In the genomic region with DNA sequence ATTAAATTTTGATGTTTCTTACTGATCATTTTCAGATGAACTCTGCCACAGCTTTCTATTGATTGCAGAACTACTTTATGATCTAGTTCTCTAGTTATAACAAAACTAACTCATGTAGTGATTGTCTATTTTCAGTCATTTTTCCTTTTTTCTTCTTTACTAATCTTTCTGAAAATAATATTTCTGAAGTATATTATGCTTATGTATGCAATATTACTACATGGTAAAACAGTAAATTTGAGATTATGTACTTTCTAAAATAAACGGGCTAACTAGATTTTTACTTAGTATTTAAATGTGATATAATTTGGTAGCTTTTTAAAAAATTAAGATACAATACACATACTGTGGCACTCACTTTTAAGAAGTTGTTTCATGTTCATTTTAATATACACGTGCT, we compare ENCODE assay signal across 30 cellular contexts. TPM values are rescaled to one million over a fixed set of nuclear protein-coding genes. Genes with fewer than 3 reads are reported as not detected.
DNase-seq lines count a peak whose midpoint lies in the region; ATAC-seq, FAIRE-seq and TF ChIP-seq lines count a peak whose summit lies in the region.
"Had no signal": no experiment of that assay in that cellular context is flagged by ENCODE, and none has a peak within 500 bp of the region (broad histone marks: within the 10 kb centered on the region; RNA-seq: fewer than 3 reads in every experiment).

No MANE protein-coding gene starts in this region.

- H3K4me2 ChIP-seq in IMR-90 (ENCODE audit: low read depth, low read length) = no peak overlapping the region
- H3K4me2 ChIP-seq: PC-9 had no signal

- H3K9me3 ChIP-seq in IMR-90 (ENCODE audit: control insufficient read depth, insufficient read depth, low read length) (no peaks in the 10 kb centered on the region), small intestine (ENCODE audit: control insufficient read depth, low read depth) (no peaks in the 10 kb centered on the region)
- H3K9me3 ChIP-seq: BE2C had no signal

- in situ Hi-C loops in IMR-90 (cut with MboI; ENCODE audit: low sequenced_read_pairs) = no loop called here

- H2BK5ac ChIP-seq in IMR-90 (ENCODE audit: low read depth, low read length, poor library complexity, severe bottlenecking) = no peak overlapping the region

- H4K20me1 ChIP-seq in IMR-90 (ENCODE audit: insufficient read depth, low read length) = no peaks in the 10 kb centered on the region; the same call in 1 of the 2 replicates

- H3K27ac ChIP-seq in IMR-90 (ENCODE audit: insufficient read depth, low read length) (no peak overlapping the region), small intestine (ENCODE audit: low read depth in 1 of 2, low read length in 1 of 2) (no peak overlapping the region)
- H3K27ac ChIP-seq: 22Rv1, HL-60, PC-9, SJCRH30 had no signal

- TF ChIP-seq CTCF in IMR-90 (conservative IDR thresholded peaks at IDR 0.05; ENCODE audit: low read depth, low read length) (no peak), glutamatergic neuron (IDR thresholded peaks at IDR 0.05; ENCODE audit: partially characterized antibody, unreplicated experiment) (no peak)

- no peak overlapping the region for H2AK9ac ChIP-seq in IMR-90 (replicated peaks; ENCODE audit: low read depth, low read length, poor library complexity)

- H3K36me3 ChIP-seq in IMR-90 (ENCODE audit: control insufficient read depth, insufficient read depth, low read length) (peaks cover 10% of the 10 kb centered on the region), small intestine (ENCODE audit: control insufficient read depth in 2 of 2, insufficient read depth in 2 of 2, low read length in 2 of 2) (peaks cover 2 to 6% of the 10 kb centered on the region in 2 donors)

- H3K18ac ChIP-seq in IMR-90 (ENCODE audit: low read depth, low read length) = no peak overlapping the region

- no peak for TF ChIP-seq RAD21 in IMR-90 (IDR thresholded peaks at IDR 0.05; ENCODE audit: low read length)

- FAIRE-seq in small intestine (lab: Jason Lieb, UNC) = peak; percentile 30
- FAIRE-seq: GM12891, H54 had no signal

- no peak overlapping the region for H3K14ac ChIP-seq in IMR-90 (replicated peaks; ENCODE audit: low read depth, low read length)

- peaks cover 10 to 15% of the 10 kb centered on the region in 2 donors for H3K36me3 Mint-ChIP-seq in activated T-cell treated with anti-CD3 and anti-CD28 coated beads, Interleukin-2, amount 50 U/mL, for 72 hours (ENCODE audit: insufficient read depth in 2 of 2)
- peaks cover 81% of the 10 kb centered on the region for H3K36me3 Mint-ChIP-seq in activated T-cell treated with anti-CD3 and anti-CD28 coated beads, Interleukin-2, amount 50 U/mL, for 24 hours (ENCODE audit: low read depth)
- peaks cover 4% of the 10 kb centered on the region for H3K36me3 Mint-ChIP-seq in glutamatergic neuron (ENCODE audit: unreplicated experiment)

- no peak overlapping the region for H2BK15ac ChIP-seq in IMR-90 (ENCODE audit: low read depth, low read length)

- H3K79me1 ChIP-seq in IMR-90 (ENCODE audit: low read depth in 1 of 2, low read length in 2 of 2) = peaks cover 6 to 20% of the 10 kb centered on the region in 2 experiments

- H4K8ac ChIP-seq in IMR-90 (ENCODE audit: low read depth in 2 of 2, low read length in 2 of 2) = no peak overlapping the region

- H3K4me1 Mint-ChIP-seq in activated T-cell treated with anti-CD3 and anti-CD28 coated beads, Interleukin-2, amount 50 U/mL, for 72 hours (ENCODE audit: low read depth) = peaks cover 20% of the 10 kb centered on the region
- H3K4me1 Mint-ChIP-seq in activated T-cell treated with anti-CD3 and anti-CD28 coated beads, Interleukin-2, amount 50 U/mL, for 24 hours (ENCODE audit: low read depth) = peaks cover 35% of the 10 kb centered on the region
- H3K4me1 Mint-ChIP-seq in glutamatergic neuron (ENCODE audit: low read depth, unreplicated experiment) = peaks cover 3% of the 10 kb centered on the region

- dilution Hi-C loops in IMR-90 (cut with HindIII; ENCODE audit: low sequenced_read_pairs, unreplicated experiment) = no loop called here

- ATAC-seq in activated T-cell treated with anti-CD3 and anti-CD28 coated beads, Interleukin-2, amount 50 U/mL, for 72 hours (replicated peaks in 1 of 2) = no peak
- ATAC-seq in IMR-90 (ENCODE audit: low read depth) = no peak
- ATAC-seq: Right ventricle myocardium inferior, SK-N-SH treated with all-trans-retinoic acid at 6 μM for 48 hours had no signal

- intact Hi-C loops in IMR-90 (cut with micrococcal nuclease) = no loop called here

- no peak overlapping the region for H2AFZ ChIP-seq in IMR-90 (replicated peaks; ENCODE audit: low read length, poor library complexity)
- H2AFZ ChIP-seq: PC-9 had no signal

- DNase-seq in activated T-cell treated with anti-CD3 and anti-CD28 coated beads, Interleukin-2, amount 50 U/mL, for 72 hours = no peak
- no peak for DNase-seq in activated T-cell treated with anti-CD3 and anti-CD28 coated beads, Interleukin-2, amount 50 U/mL, for 24 hours
- DNase-seq in IMR-90 (no peak), glutamatergic neuron (no peak), small intestine (no peak), CD1c-positive myeloid dendritic cell (ENCODE audit: extremely low spot score) (no peak), HUDEP-2 (lab: John Stamatoyannopoulos, UW; ENCODE audit: unreplicated experiment in 76 of 76) (no peak)
- no peak for DNase-seq in activated CD4-positive, alpha-beta T cell treated with anti-CD3 and anti-CD28 coated beads for 4 hours
- DNase-seq: ACHN; BE2C; CD4-positive, alpha-beta memory T cell; COR-L47; DMS79; EL; GF-D8; KG1; MM.1S; NCI-H1417; NCI-H1694; NCI-H2081; NCI-H2227 treated with DMSO at 0.1 percent for 48 hours; NCI-H526 treated with DMSO at 0.1 percent for 48 hours; PC-9; SJCRH30 had no signal

- peak overlapping the region; percentile 60 for H3K27ac Mint-ChIP-seq in activated T-cell treated with anti-CD3 and anti-CD28 coated beads, Interleukin-2, amount 50 U/mL, for 72 hours
- H3K27ac Mint-ChIP-seq in activated T-cell treated with anti-CD3 and anti-CD28 coated beads, Interleukin-2, amount 50 U/mL, for 24 hours = no peak overlapping the region
- H3K27ac Mint-ChIP-seq in glutamatergic neuron (ENCODE audit: unreplicated experiment) = peak overlapping the region; percentile 40

- CTCF ChIA-PET in IMR-90 (lab: Yijun Ruan, JAX) = no interaction called here

- H2AK5ac ChIP-seq in IMR-90 (ENCODE audit: low read depth, low read length) = no peak overlapping the region

- H2BK120ac ChIP-seq in IMR-90 (ENCODE audit: low read depth, low read length) = no peak overlapping the region

- POLR2A ChIA-PET in IMR-90 (lab: Charles Lee; ENCODE audit: unreplicated experiment) = no interaction called here

- no peaks in the 10 kb centered on the region for H3K27me3 Mint-ChIP-seq in activated T-cell treated with anti-CD3 and anti-CD28 coated beads, Interleukin-2, amount 50 U/mL, for 72 hours (ENCODE audit: low read depth)
- H3K27me3 Mint-ChIP-seq in activated T-cell treated with anti-CD3 and anti-CD28 coated beads, Interleukin-2, amount 50 U/mL, for 24 hours = no peaks in the 10 kb centered on the region
- H3K27me3 Mint-ChIP-seq in glutamatergic neuron (ENCODE audit: unreplicated experiment) = no peaks in the 10 kb centered on the region
- H3K27me3 Mint-ChIP-seq: CD4-positive, alpha-beta memory T cell had no signal

- no peak overlapping the region for H3K4me3 Mint-ChIP-seq in activated T-cell treated with anti-CD3 and anti-CD28 coated beads, Interleukin-2, amount 50 U/mL, for 72 hours
- H3K4me3 Mint-ChIP-seq in activated T-cell treated with anti-CD3 and anti-CD28 coated beads, Interleukin-2, amount 50 U/mL, for 24 hours = no peak overlapping the region
- no peak overlapping the region for H3K4me3 Mint-ChIP-seq in glutamatergic neuron (ENCODE audit: unreplicated experiment)
- H3K4me3 Mint-ChIP-seq: CD4-positive, alpha-beta memory T cell had no signal

- no peak overlapping the region for H3K56ac ChIP-seq in IMR-90 (ENCODE audit: extremely low read depth, insufficient read depth, low read length)

- no peak for TF ChIP-seq POLR2A in IMR-90 (IDR thresholded peaks at IDR 0.05; ENCODE audit: low read depth, low read length)

- no CpG with 5 or more reads among the region's 2 CpGs for WGBS in IMR-90 (ENCODE audit: extremely low coverage in 2 of 2, insufficient read length in 1 of 2), 2 experiments
- WGBS in small intestine, 3 donors = 85 to 97% (median 89%) methylated on average over 2 of the region's 2 CpGs

- H3K27me3 ChIP-seq in IMR-90 (ENCODE audit: control insufficient read depth, insufficient read depth, low read length) (no peaks in the 10 kb centered on the region), small intestine (ENCODE audit: control insufficient read depth in 2 of 2, insufficient read depth in 2 of 2, low read length in 2 of 2) (no peaks in the 10 kb centered on the region)
- H3K27me3 ChIP-seq: BE2C, SJCRH30 had no signal

- H3K4me1 ChIP-seq in IMR-90 (ENCODE audit: control insufficient read depth, insufficient read depth, low read length) (no peaks in the 10 kb centered on the region), small intestine (ENCODE audit: control insufficient read depth in 2 of 2, insufficient read depth in 1 of 2, low read depth in 1 of 2, low read length in 1 of 2) (no peaks in the 10 kb centered on the region)
- H3K4me1 ChIP-seq: BE2C, SJCRH30 had no signal

- H3K4me3 ChIP-seq in IMR-90 (ENCODE audit: insufficient read depth, low read depth, low read length) (no peak overlapping the region), small intestine (ENCODE audit: low read depth in 1 of 2, low read length in 2 of 2) (no peak overlapping the region)
- H3K4me3 ChIP-seq: PC-9, SJCRH30 had no signal

- H4K5ac ChIP-seq in IMR-90 (ENCODE audit: low read depth, low read length) = no peak overlapping the region

- no peak overlapping the region for H4K91ac ChIP-seq in IMR-90 (ENCODE audit: insufficient read depth, low read depth, low read length)

- BruUV-seq in IMR-90 (replicated peaks; lab: Mats Ljungman, UMichigan) = no TSS peak

- H3K9me3 Mint-ChIP-seq in activated T-cell treated with anti-CD3 and anti-CD28 coated beads, Interleukin-2, amount 50 U/mL, for 72 hours = peaks cover 0 to 2% of the 10 kb centered on the region in 2 donors
- peaks cover 3% of the 10 kb centered on the region for H3K9me3 Mint-ChIP-seq in activated T-cell treated with anti-CD3 and anti-CD28 coated beads, Interleukin-2, amount 50 U/mL, for 24 hours
- no peaks in the 10 kb centered on the region for H3K9me3 Mint-ChIP-seq in glutamatergic neuron (ENCODE audit: unreplicated experiment)

- no peaks in the 10 kb centered on the region for H3K9me1 ChIP-seq in IMR-90 (ENCODE audit: insufficient read depth, low read length)

- no peak overlapping the region for H2BK20ac ChIP-seq in IMR-90 (ENCODE audit: low read depth, low read length)

- H3K9ac ChIP-seq in IMR-90 (ENCODE audit: low read depth, low read length) = no peak overlapping the region

- no peak overlapping the region for H3K4ac ChIP-seq in IMR-90 (ENCODE audit: low read depth, low read length)

- H3K23ac ChIP-seq in IMR-90 (ENCODE audit: low read depth, low read length) = no peak overlapping the region

RNA-seq across cellular contexts. Expression of a gene that starts 7.6 kb away (rescaled TPM):
- 10 to 100 TPM; 37.4 to 39.2 TPM for total RNA-seq in activated T-cell treated with anti-CD3 and anti-CD28 coated beads, Interleukin-2, amount 50 U/mL, for 72 hours
- total RNA-seq in IMR-90 (2012; rRNA removed) (60.6 and 61.4 TPM in 2 replicates), glutamatergic neuron (ENCODE audit: unreplicated experiment) (41.1 TPM)
- polyA plus RNA-seq in IMR-90 (2012; rRNA removed) (14.7 and 19.6 TPM in 2 replicates), small intestine (10 to 100 TPM; 16.2 to 19.6 (median 16.8) TPM)
- polyA plus RNA-seq in IMR-90 (2012; cell fraction: cytosol; rRNA removed) = 2.8 and 6.8 TPM in 2 replicates
- 3.2 and 16.4 TPM in 2 replicates for polyA plus RNA-seq in IMR-90 (2012; cell fraction: nucleus; rRNA removed; ENCODE audit: low replicate concordance)
